In the genomic region with DNA sequence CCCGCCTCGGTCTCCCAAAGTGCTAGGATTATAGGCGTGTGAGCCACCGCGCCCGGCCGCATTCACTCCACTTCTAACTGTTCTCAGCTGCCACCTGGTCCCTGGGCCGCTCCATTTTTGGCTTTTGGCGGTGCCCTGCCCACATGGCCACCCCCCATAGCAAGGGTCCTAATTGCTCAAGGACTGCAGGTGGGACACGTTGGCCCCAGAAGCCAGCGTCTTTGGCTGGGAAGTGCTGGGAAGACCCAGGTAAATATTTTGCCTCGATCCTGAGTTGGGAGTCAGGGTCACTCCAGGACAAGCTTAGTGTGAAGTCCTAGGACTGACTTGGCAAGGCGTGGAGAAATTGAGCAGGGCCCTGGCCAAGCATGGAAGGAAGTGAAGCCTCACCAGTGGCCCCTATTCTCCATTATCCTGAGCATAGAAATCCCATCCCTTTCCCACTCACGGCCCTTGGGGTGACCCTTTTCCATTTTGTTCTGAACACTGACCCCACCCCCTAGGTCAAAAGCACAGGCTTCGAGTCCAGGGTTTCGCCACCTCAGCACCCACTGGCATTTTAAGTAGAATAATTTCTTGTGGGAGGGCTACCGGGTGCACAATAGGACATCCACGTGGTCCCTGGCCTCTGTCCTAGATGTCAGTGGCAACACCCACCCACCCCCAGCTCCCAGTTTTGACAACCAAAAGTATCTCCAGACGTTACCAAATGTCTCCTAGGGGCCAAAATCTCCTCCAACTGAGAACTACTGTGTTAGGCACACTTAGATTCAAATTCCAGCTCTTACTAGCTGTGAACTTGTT, we compare ENCODE assay signal across 6 cellular contexts. TPM values are rescaled to one million over a fixed set of nuclear protein-coding genes. Genes with fewer than 3 reads are reported as not detected.
DNase-seq lines count a peak whose midpoint lies in the region; ATAC-seq, FAIRE-seq and TF ChIP-seq lines count a peak whose summit lies in the region.

No MANE protein-coding gene starts in this region.

- H3K27me3 ChIP-seq in cardiac muscle cell (no peaks in the 10 kb centered on the region), HepG2 (ENCODE audit: control insufficient read depth in 1 of 2, insufficient read depth in 2 of 2, low read length in 2 of 2) (no peaks in the 10 kb centered on the region; a peak in 1 of 5 replicates), upper lobe of right lung (no peaks in the 10 kb centered on the region)

- H3K27ac ChIP-seq in cardiac muscle cell, result peak overlapping the region; percentile 99
- peak overlapping the region; percentile 100 for H3K27ac ChIP-seq in HepG2 (ENCODE audit: extremely low read length, insufficient read depth, low read length)
- peak overlapping the region; percentile 94 for H3K27ac ChIP-seq in upper lobe of right lung

- TF ChIP-seq CTCF in cardiac muscle cell (IDR thresholded peaks at IDR 0.05; ENCODE audit: low read depth, low read length) (no peak), HepG2 (CRISPR knock-in tag; IDR thresholded peaks at IDR 0.05) (no peak), upper lobe of right lung (IDR thresholded peaks at IDR 0.05) (no peak), GM10266 (IDR thresholded peaks at IDR 0.05; ENCODE audit: control insufficient read depth, insufficient read depth, low read depth, missing control alignments) (no peak)

- intact Hi-C loops in Right ventricle myocardium inferior (cut with DNase I) (no loop called here), HepG2 (cut with micrococcal nuclease; ENCODE audit: unreplicated experiment) (loop anchor here (10.0 kb wide), 1 partner anchor 146 kb away; no protein-coding TSS in a partner anchor), upper lobe of right lung (cut with DNase I) (loop anchor here (10.0 kb wide), 2 partner anchors 66 to 106 kb away; a partner anchor contains a TSS)

- H3K4me3 ChIP-seq in cardiac muscle cell, result no peak overlapping the region
- H3K4me3 ChIP-seq in HepG2 (replicated peaks in 1 of 3; ENCODE audit: insufficient read depth in 1 of 3, low read depth in 2 of 3, low read length in 3 of 3), result no peak overlapping the region
- H3K4me3 ChIP-seq in upper lobe of right lung, result peak overlapping the region; percentile 61

- BruUV-seq in HepG2 (replicated peaks; lab: Mats Ljungman, UMichigan), result no TSS peak

- no peak for FAIRE-seq in HepG2 (lab: Jason Lieb, UNC)

- 0 out of 2 replicates have a peak overlapping the region, but pooled peaks have one; percentile 1 for H3K4me2 ChIP-seq in HepG2 (ENCODE audit: low read depth, low read length)

- TF ChIP-seq POLR2A in HepG2 (IDR thresholded peaks at IDR 0.05; ENCODE audit: insufficient read depth in 1 of 2, low read depth in 2 of 2, low read length in 2 of 2), result no peak

- TF ChIP-seq RAD21 in HepG2 (CRISPR knock-in tag; IDR thresholded peaks at IDR 0.05), result no peak

- 0 out of 2 replicates have a peak overlapping the region, but pooled peaks have one; percentile 32 for H3K9ac ChIP-seq in HepG2 (ENCODE audit: insufficient read depth, low read depth, low read length)

- POLR2A ChIA-PET in HepG2 (lab: Yijun Ruan, JAX), result interaction anchor here (0.6 to 17.5 kb wide), 5 partner anchors 14 to 65 kb away, joined by 3 to 480 read pairs (median 43); a partner anchor contains a TSS

- peaks cover 5% of the 10 kb centered on the region for H4K20me1 ChIP-seq in HepG2 (ENCODE audit: insufficient read depth, low read length)

- no peak for DNase-seq in cardiac muscle cell (ENCODE audit: low read depth in 1 of 2, low spot score in 1 of 2)
- DNase-seq in Right ventricle myocardium inferior (ENCODE audit: missing footprints), result no peak
- DNase-seq in HepG2 (ENCODE audit: low spot score), result no peak
- DNase-seq in upper lobe of right lung, result peak; percentile 67
- no peak for DNase-seq in NCI-H1930 (lab: John Stamatoyannopoulos, UW)
- no peak for DNase-seq in GM10266 (ENCODE audit: extremely low spot score)

- H3K4me1 ChIP-seq in cardiac muscle cell (ENCODE audit: low read depth) (peaks cover 10% of the 10 kb centered on the region), HepG2 (ENCODE audit: insufficient read depth, low read length) (peaks cover 53% of the 10 kb centered on the region), upper lobe of right lung (peaks cover 40% of the 10 kb centered on the region)

- H3K79me2 ChIP-seq in HepG2 (ENCODE audit: insufficient read depth, low read length), result peaks cover 6% of the 10 kb centered on the region

- TF ChIP-seq EP300 in HepG2 (IDR thresholded peaks at IDR 0.05; ENCODE audit: low read depth in 2 of 2, low read length in 2 of 2), result no peak
- no peak for TF ChIP-seq EP300 in HepG2 (CRISPR knock-in tag; IDR thresholded peaks at IDR 0.05; ENCODE audit: borderline replicate concordance)

- H2AFZ ChIP-seq in HepG2 (ENCODE audit: low read length), result no peak overlapping the region

- ATAC-seq in Right ventricle myocardium inferior (no peak), HepG2 (no peak), upper lobe of right lung (no peak)

- H3K9me3 ChIP-seq in cardiac muscle cell (ENCODE audit: low read depth) (no peaks in the 10 kb centered on the region), HepG2 (ENCODE audit: low read length) (no peaks in the 10 kb centered on the region), upper lobe of right lung (no peaks in the 10 kb centered on the region)

- CTCF ChIA-PET in HepG2 (lab: Yijun Ruan, JAX; ENCODE audit: low intra/inter-chr PET ratio, low total read pairs), result no interaction called here

- H3K36me3 ChIP-seq in cardiac muscle cell (no peaks in the 10 kb centered on the region), HepG2 (replicated peaks in 1 of 2; ENCODE audit: control insufficient read depth in 1 of 2, insufficient read depth in 2 of 2, low read length in 2 of 2) (peaks cover 0 to 1% of the 10 kb centered on the region in 2 experiments; a peak in 2 of 5 replicates), upper lobe of right lung (peaks cover 6% of the 10 kb centered on the region)

- in situ Hi-C loops in HepG2 (cut with HindIII; ENCODE audit: extremely low pct_ligation_motif_present, low pct_unique_long_range_greater_than_20kb), result loop anchor here (5.0 to 25.0 kb wide), 2 partner anchors 49 to 319 kb away; a partner anchor contains a TSS

- WGBS in HepG2 (ENCODE audit: low lambda C conversion rate), result 80% methylated on average over 19 of the region's 19 CpGs

RNA-seq across cellular contexts. Expression of a gene that starts 5.9 kb away (rescaled TPM):
- total RNA-seq in cardiac muscle cell, result 14.2 and 23.1 TPM in 2 replicates
- 7.4 and 9.5 TPM in 2 replicates for polyA plus RNA-seq in cardiac muscle cell
- 10.4 TPM for total RNA-seq in Right ventricle myocardium inferior
- total RNA-seq in HepG2 (2016; rRNA removed; fragmentation: Illumina TruSeq; extraction: Trizol), result 12.5 and 16.7 TPM in 2 replicates
- total RNA-seq in HepG2 (2016; cell fraction: cytosol; rRNA removed; fragmentation: Illumina TruSeq; extraction: Trizol; ENCODE audit: low read depth), result 3.6 and 3.9 TPM in 2 replicates
- 9.9 and 18.3 TPM in 2 replicates for total RNA-seq in HepG2 (2016; cell fraction: insoluble cytoplasmic fraction; rRNA removed; fragmentation: Illumina TruSeq; extraction: Trizol)
- 5.3 and 6.1 TPM in 2 replicates for total RNA-seq in HepG2 (2016; cell fraction: membrane; rRNA removed; fragmentation: Illumina TruSeq; extraction: Trizol)
- 16.0 and 19.6 TPM in 2 replicates for total RNA-seq in HepG2 (2016; cell fraction: nucleus; rRNA removed; fragmentation: Illumina TruSeq; extraction: Trizol)
- polyA plus RNA-seq in HepG2 (2011; rRNA removed), result 9.1 and 15.1 TPM in 2 replicates
- 6.4 and 10.5 TPM in 2 replicates for polyA plus RNA-seq in HepG2 (2011; cell fraction: cytosol; rRNA removed)
- 60.8 and 75.3 TPM in 2 replicates for polyA plus RNA-seq in HepG2 (2011; cell fraction: nucleus; rRNA removed)
- polyA plus RNA-seq in HepG2 (2012), result 8.5 and 12.5 TPM in 2 replicates
- polyA plus RNA-seq in HepG2 (2016; cell fraction: cytosol; fragmentation: Illumina TruSeq; extraction: Trizol; ENCODE audit: low read depth), result 1.8 and 2.2 TPM in 2 replicates
- polyA plus RNA-seq in HepG2 (2016; cell fraction: insoluble cytoplasmic fraction; fragmentation: Illumina TruSeq; extraction: Trizol; ENCODE audit: low read depth), result 10.4 and 13.7 TPM in 2 replicates
- 3.1 and 3.3 TPM in 2 replicates for polyA plus RNA-seq in HepG2 (2016; cell fraction: membrane; fragmentation: Illumina TruSeq; extraction: Trizol; ENCODE audit: low read depth)
- polyA plus RNA-seq in HepG2 (2016; cell fraction: nucleus; fragmentation: Illumina TruSeq; extraction: Trizol; ENCODE audit: insufficient read depth, low read depth), result 42.6 and 43.3 TPM in 2 replicates
- polyA minus RNA-seq in HepG2 (2011; rRNA and poly(A)+ RNA removed; ENCODE audit: low replicate concordance), result 15.7 and 46.8 TPM in 2 replicates
- polyA minus RNA-seq in HepG2 (2011; cell fraction: cytosol; rRNA and poly(A)+ RNA removed), result 13.4 and 15.0 TPM in 2 replicates
- 18.0 and 22.3 TPM in 2 replicates for polyA minus RNA-seq in HepG2 (2011; cell fraction: nucleus; rRNA and poly(A)+ RNA removed)
- total RNA-seq in upper lobe of right lung, result 43.9 TPM

RNA-seq across cellular contexts. Expression of a gene that starts 8.4 kb away (rescaled TPM):
- 2.1 and 3.1 TPM in 2 replicates for total RNA-seq in cardiac muscle cell
- polyA plus RNA-seq in cardiac muscle cell, result 0.89 and 1.4 TPM in 2 replicates
- total RNA-seq in Right ventricle myocardium inferior, result 2.4 TPM
- total RNA-seq in HepG2 (2016; rRNA removed; fragmentation: Illumina TruSeq; extraction: Trizol), result 0.84 and 1.1 TPM in 2 replicates
- 0.26 and 0.40 TPM in 2 replicates for total RNA-seq in HepG2 (2016; cell fraction: cytosol; rRNA removed; fragmentation: Illumina TruSeq; extraction: Trizol; ENCODE audit: low read depth)
- 0.92 and 1.3 TPM in 2 replicates for total RNA-seq in HepG2 (2016; cell fraction: insoluble cytoplasmic fraction; rRNA removed; fragmentation: Illumina TruSeq; extraction: Trizol)
- total RNA-seq in HepG2 (2016; cell fraction: membrane; rRNA removed; fragmentation: Illumina TruSeq; extraction: Trizol), result 0.86 and 1.1 TPM in 2 replicates
- total RNA-seq in HepG2 (2016; cell fraction: nucleus; rRNA removed; fragmentation: Illumina TruSeq; extraction: Trizol), result 0.84 and 0.94 TPM in 2 replicates
- polyA plus RNA-seq in HepG2 (2011; rRNA removed), result 0.90 and 1.2 TPM in 2 replicates
- polyA plus RNA-seq in HepG2 (2011; cell fraction: cytosol; rRNA removed), result 0.56 and 0.73 TPM in 2 replicates
- polyA plus RNA-seq in HepG2 (2011; cell fraction: nucleus; rRNA removed), result 0.92 and 1.4 TPM in 2 replicates
- polyA plus RNA-seq in HepG2 (2012), result 0.78 and 1.3 TPM in 2 replicates
- 0.23 and 0.25 TPM in 2 replicates for polyA plus RNA-seq in HepG2 (2016; cell fraction: cytosol; fragmentation: Illumina TruSeq; extraction: Trizol; ENCODE audit: low read depth)
- polyA plus RNA-seq in HepG2 (2016; cell fraction: insoluble cytoplasmic fraction; fragmentation: Illumina TruSeq; extraction: Trizol; ENCODE audit: low read depth), result 0.71 and 0.74 TPM in 2 replicates
- polyA plus RNA-seq in HepG2 (2016; cell fraction: membrane; fragmentation: Illumina TruSeq; extraction: Trizol; ENCODE audit: low read depth), result 0.47 and 0.49 TPM in 2 replicates
- 1.4 and 1.5 TPM in 2 replicates for polyA plus RNA-seq in HepG2 (2016; cell fraction: nucleus; fragmentation: Illumina TruSeq; extraction: Trizol; ENCODE audit: insufficient read depth, low read depth)
- polyA minus RNA-seq in HepG2 (2011; rRNA and poly(A)+ RNA removed; ENCODE audit: low replicate concordance), result 1.6 and 2.6 TPM in 2 replicates
- 0.53 and 1.3 TPM in 2 replicates for polyA minus RNA-seq in HepG2 (2011; cell fraction: cytosol; rRNA and poly(A)+ RNA removed)
- polyA minus RNA-seq in HepG2 (2011; cell fraction: nucleus; rRNA and poly(A)+ RNA removed), result 1.3 and 1.6 TPM in 2 replicates
- 12.7 TPM for total RNA-seq in upper lobe of right lung

RNA-seq across cellular contexts. Expression of a gene that starts 24.1 kb away (rescaled TPM):
- total RNA-seq in cardiac muscle cell, result 2.2 TPM in 1 of 2 replicates, not detected in the other
- not detected in 2 replicates for polyA plus RNA-seq in cardiac muscle cell
- 0.73 TPM for total RNA-seq in Right ventricle myocardium inferior
- total RNA-seq in HepG2 (2016; rRNA removed; fragmentation: Illumina TruSeq; extraction: Trizol), result 123 and 309 TPM in 2 replicates
- 43.1 and 45.3 TPM in 2 replicates for total RNA-seq in HepG2 (2016; cell fraction: cytosol; rRNA removed; fragmentation: Illumina TruSeq; extraction: Trizol; ENCODE audit: low read depth)
- total RNA-seq in HepG2 (2016; cell fraction: insoluble cytoplasmic fraction; rRNA removed; fragmentation: Illumina TruSeq; extraction: Trizol), result 113 and 316 TPM in 2 replicates
- total RNA-seq in HepG2 (2016; cell fraction: membrane; rRNA removed; fragmentation: Illumina TruSeq; extraction: Trizol), result 90.4 and 105 TPM in 2 replicates
- 243 and 286 TPM in 2 replicates for total RNA-seq in HepG2 (2016; cell fraction: nucleus; rRNA removed; fragmentation: Illumina TruSeq; extraction: Trizol)
- polyA plus RNA-seq in HepG2 (2011; rRNA removed), result 548 and 871 TPM in 2 replicates
- polyA plus RNA-seq in HepG2 (2011; cell fraction: cytosol; rRNA removed), result 573 and 676 TPM in 2 replicates
- polyA plus RNA-seq in HepG2 (2011; cell fraction: nucleus; rRNA removed), result 1,260 and 1,369 TPM in 2 replicates
- polyA plus RNA-seq in HepG2 (2012), result 401 and 511 TPM in 2 replicates
- 58.6 and 61.9 TPM in 2 replicates for polyA plus RNA-seq in HepG2 (2016; cell fraction: cytosol; fragmentation: Illumina TruSeq; extraction: Trizol; ENCODE audit: low read depth)
- 142 and 163 TPM in 2 replicates for polyA plus RNA-seq in HepG2 (2016; cell fraction: insoluble cytoplasmic fraction; fragmentation: Illumina TruSeq; extraction: Trizol; ENCODE audit: low read depth)
- 96.0 and 97.4 TPM in 2 replicates for polyA plus RNA-seq in HepG2 (2016; cell fraction: membrane; fragmentation: Illumina TruSeq; extraction: Trizol; ENCODE audit: low read depth)
- 572 and 581 TPM in 2 replicates for polyA plus RNA-seq in HepG2 (2016; cell fraction: nucleus; fragmentation: Illumina TruSeq; extraction: Trizol; ENCODE audit: insufficient read depth, low read depth)
- 1.3 and 600 TPM in 2 replicates for polyA minus RNA-seq in HepG2 (2011; rRNA and poly(A)+ RNA removed; ENCODE audit: low replicate concordance)
- polyA minus RNA-seq in HepG2 (2011; cell fraction: cytosol; rRNA and poly(A)+ RNA removed), result 283 and 408 TPM in 2 replicates
- polyA minus RNA-seq in HepG2 (2011; cell fraction: nucleus; rRNA and poly(A)+ RNA removed), result 211 and 291 TPM in 2 replicates
- total RNA-seq in upper lobe of right lung, result 21.6 TPM

RNA-seq across cellular contexts. Expression of a gene that starts 33.9 kb away (rescaled TPM):
- total RNA-seq in cardiac muscle cell, result 118 and 137 TPM in 2 replicates
- polyA plus RNA-seq in cardiac muscle cell, result 170 and 182 TPM in 2 replicates
- total RNA-seq in Right ventricle myocardium inferior, result 120 TPM
- 112 and 318 TPM in 2 replicates for total RNA-seq in HepG2 (2016; rRNA removed; fragmentation: Illumina TruSeq; extraction: Trizol)
- total RNA-seq in HepG2 (2016; cell fraction: cytosol; rRNA removed; fragmentation: Illumina TruSeq; extraction: Trizol; ENCODE audit: low read depth), result 27.9 and 29.6 TPM in 2 replicates
- 104 and 284 TPM in 2 replicates for total RNA-seq in HepG2 (2016; cell fraction: insoluble cytoplasmic fraction; rRNA removed; fragmentation: Illumina TruSeq; extraction: Trizol)
- 59.5 and 61.6 TPM in 2 replicates for total RNA-seq in HepG2 (2016; cell fraction: membrane; rRNA removed; fragmentation: Illumina TruSeq; extraction: Trizol)
- 124 and 135 TPM in 2 replicates for total RNA-seq in HepG2 (2016; cell fraction: nucleus; rRNA removed; fragmentation: Illumina TruSeq; extraction: Trizol)
- 179 and 195 TPM in 2 replicates for polyA plus RNA-seq in HepG2 (2011; rRNA removed)
- polyA plus RNA-seq in HepG2 (2011; cell fraction: cytosol; rRNA removed), result 79.1 and 90.7 TPM in 2 replicates
- 265 and 296 TPM in 2 replicates for polyA plus RNA-seq in HepG2 (2011; cell fraction: nucleus; rRNA removed)
- 129 and 145 TPM in 2 replicates for polyA plus RNA-seq in HepG2 (2012)
- polyA plus RNA-seq in HepG2 (2016; cell fraction: cytosol; fragmentation: Illumina TruSeq; extraction: Trizol; ENCODE audit: low read depth), result 15.0 and 17.7 TPM in 2 replicates
- polyA plus RNA-seq in HepG2 (2016; cell fraction: insoluble cytoplasmic fraction; fragmentation: Illumina TruSeq; extraction: Trizol; ENCODE audit: low read depth), result 300 and 377 TPM in 2 replicates
- polyA plus RNA-seq in HepG2 (2016; cell fraction: membrane; fragmentation: Illumina TruSeq; extraction: Trizol; ENCODE audit: low read depth), result 37.4 and 39.7 TPM in 2 replicates
- 245 and 257 TPM in 2 replicates for polyA plus RNA-seq in HepG2 (2016; cell fraction: nucleus; fragmentation: Illumina TruSeq; extraction: Trizol; ENCODE audit: insufficient read depth, low read depth)
- 401 and 410 TPM in 2 replicates for polyA minus RNA-seq in HepG2 (2011; rRNA and poly(A)+ RNA removed; ENCODE audit: low replicate concordance)
- 275 and 377 TPM in 2 replicates for polyA minus RNA-seq in HepG2 (2011; cell fraction: cytosol; rRNA and poly(A)+ RNA removed)
- polyA minus RNA-seq in HepG2 (2011; cell fraction: nucleus; rRNA and poly(A)+ RNA removed), result 189 and 229 TPM in 2 replicates
- 263 TPM for total RNA-seq in upper lobe of right lung

RNA-seq across cellular contexts. Expression of a gene that starts 43.3 kb away (rescaled TPM):
- 102 and 134 TPM in 2 replicates for total RNA-seq in cardiac muscle cell
- 73.1 and 109 TPM in 2 replicates for polyA plus RNA-seq in cardiac muscle cell
- total RNA-seq in Right ventricle myocardium inferior, result 198 TPM
- 418 and 853 TPM in 2 replicates for total RNA-seq in HepG2 (2016; rRNA removed; fragmentation: Illumina TruSeq; extraction: Trizol)
- total RNA-seq in HepG2 (2016; cell fraction: cytosol; rRNA removed; fragmentation: Illumina TruSeq; extraction: Trizol; ENCODE audit: low read depth), result 177 and 189 TPM in 2 replicates
- total RNA-seq in HepG2 (2016; cell fraction: insoluble cytoplasmic fraction; rRNA removed; fragmentation: Illumina TruSeq; extraction: Trizol), result 427 and 844 TPM in 2 replicates
- total RNA-seq in HepG2 (2016; cell fraction: membrane; rRNA removed; fragmentation: Illumina TruSeq; extraction: Trizol), result 209 and 251 TPM in 2 replicates
- total RNA-seq in HepG2 (2016; cell fraction: nucleus; rRNA removed; fragmentation: Illumina TruSeq; extraction: Trizol), result 690 and 808 TPM in 2 replicates
- polyA plus RNA-seq in HepG2 (2011; rRNA removed), result 2,101 and 2,733 TPM in 2 replicates
- polyA plus RNA-seq in HepG2 (2011; cell fraction: cytosol; rRNA removed), result 2,219 and 2,408 TPM in 2 replicates
- 1,095 and 1,323 TPM in 2 replicates for polyA plus RNA-seq in HepG2 (2011; cell fraction: nucleus; rRNA removed)
- polyA plus RNA-seq in HepG2 (2012), result 624 and 785 TPM in 2 replicates
- polyA plus RNA-seq in HepG2 (2016; cell fraction: cytosol; fragmentation: Illumina TruSeq; extraction: Trizol; ENCODE audit: low read depth), result 255 and 290 TPM in 2 replicates
- polyA plus RNA-seq in HepG2 (2016; cell fraction: insoluble cytoplasmic fraction; fragmentation: Illumina TruSeq; extraction: Trizol; ENCODE audit: low read depth), result 625 and 642 TPM in 2 replicates
- 280 and 299 TPM in 2 replicates for polyA plus RNA-seq in HepG2 (2016; cell fraction: membrane; fragmentation: Illumina TruSeq; extraction: Trizol; ENCODE audit: low read depth)
- polyA plus RNA-seq in HepG2 (2016; cell fraction: nucleus; fragmentation: Illumina TruSeq; extraction: Trizol; ENCODE audit: insufficient read depth, low read depth), result 1,428 and 1,667 TPM in 2 replicates
- 1.4 and 887 TPM in 2 replicates for polyA minus RNA-seq in HepG2 (2011; rRNA and poly(A)+ RNA removed; ENCODE audit: low replicate concordance)
- polyA minus RNA-seq in HepG2 (2011; cell fraction: cytosol; rRNA and poly(A)+ RNA removed), result 345 and 528 TPM in 2 replicates
- 167 and 268 TPM in 2 replicates for polyA minus RNA-seq in HepG2 (2011; cell fraction: nucleus; rRNA and poly(A)+ RNA removed)
- 119 TPM for total RNA-seq in upper lobe of right lung
